19 cellular contexts compared by ENCODE assay signal in the genomic region with DNA sequence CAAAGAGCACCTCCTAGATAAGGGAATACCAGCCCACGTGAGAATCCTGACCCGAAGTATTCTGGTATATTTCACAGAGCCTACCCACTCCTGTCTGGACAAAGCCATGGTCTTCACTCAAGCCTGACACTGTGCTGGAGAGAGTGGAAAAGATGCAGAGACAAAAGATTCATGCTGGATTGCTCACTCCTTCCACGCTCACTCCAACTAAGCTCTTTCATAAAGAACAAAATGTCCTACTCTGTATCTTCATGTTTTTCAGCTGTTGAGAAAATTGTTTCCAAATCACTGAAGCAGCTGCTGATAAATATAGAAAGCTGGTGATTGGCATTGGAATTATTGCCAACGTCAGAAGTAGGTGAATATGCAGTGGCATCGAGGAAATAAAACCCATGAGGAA.
DNase-seq lines count a peak whose midpoint lies in the region; ATAC-seq and TF ChIP-seq lines count a peak whose summit lies in the region.
"Had no signal": no experiment of that assay in that cellular context is flagged by ENCODE, and none has a peak within 500 bp of the region (broad histone marks: within the 10 kb centered on the region; RNA-seq: fewer than 3 reads in every experiment).

No MANE protein-coding gene starts in this region.

- BruUV-seq in Calu3 (replicated peaks; lab: Mats Ljungman, UMichigan): no TSS peak

- peaks cover 0 to 11% (median 0%) of the 10 kb centered on the region in 9 donors for H3K36me3 ChIP-seq in heart left ventricle
- no peaks in the 10 kb centered on the region for H3K36me3 ChIP-seq in muscle layer of duodenum (ENCODE audit: control insufficient read depth in 1 of 2, insufficient read depth in 2 of 2, low read length in 2 of 2)
- H3K36me3 ChIP-seq in suprapubic skin: no peaks in the 10 kb centered on the region
- H3K36me3 ChIP-seq in colonic mucosa: no peaks in the 10 kb centered on the region
- H3K36me3 ChIP-seq: thoracic aorta had no signal

- no peaks in the 10 kb centered on the region for H3K9me3 Mint-ChIP-seq in Calu3 (ENCODE audit: low read depth, unreplicated experiment)
- H3K9me3 Mint-ChIP-seq: activated CD8-positive, alpha-beta T cell treated with anti-CD3 and anti-CD28 coated beads for 36 hours; activated T-cell treated with anti-CD3 and anti-CD28 coated beads, Interleukin-2, amount 50 U/mL, for 24 hours; CD4-positive, alpha-beta T cell; H9 had no signal

- no peaks in the 10 kb centered on the region for H3K36me3 Mint-ChIP-seq in Calu3 (ENCODE audit: insufficient read depth, unreplicated experiment)

- H3K27me3 ChIP-seq in heart left ventricle (no peaks in the 10 kb centered on the region), muscle layer of duodenum (ENCODE audit: low read depth, low read length) (no peaks in the 10 kb centered on the region), suprapubic skin (no peaks in the 10 kb centered on the region), colonic mucosa (no peaks in the 10 kb centered on the region)

- intact Hi-C loops in heart left ventricle (cut with DNase I) (loop anchor here (5.0 to 10.0 kb wide), 12 partner anchors 80 to 230 kb away; no protein-coding TSS in a partner anchor), colonic mucosa (cut with DNase I) (loop anchor here (10.0 kb wide), 1 partner anchor 83 kb away; no protein-coding TSS in a partner anchor), Calu3 (cut with micrococcal nuclease; ENCODE audit: unreplicated experiment) (no loop called here)

- H3K27ac Mint-ChIP-seq in Calu3 (ENCODE audit: unreplicated experiment): no peak overlapping the region
- H3K27ac Mint-ChIP-seq: activated CD8-positive, alpha-beta T cell treated with anti-CD3 and anti-CD28 coated beads for 36 hours; activated T-cell treated with anti-CD3 and anti-CD28 coated beads, Interleukin-2, amount 50 U/mL, for 24 hours; CD4-positive, alpha-beta T cell; H9; T-helper 17 cell had no signal

- TF ChIP-seq POLR2A in heart left ventricle (IDR thresholded peaks at IDR 0.05) (no peak), suprapubic skin (IDR thresholded peaks at IDR 0.05) (no peak)

- TF ChIP-seq CTCF in heart left ventricle (IDR thresholded peaks at IDR 0.05): no peak
- no peak for TF ChIP-seq CTCF in suprapubic skin (IDR thresholded peaks at IDR 0.05)
- TF ChIP-seq CTCF in colonic mucosa (IDR thresholded peaks at IDR 0.05): no peak
- no peak for TF ChIP-seq CTCF in Calu3 (IDR thresholded peaks at IDR 0.05; ENCODE audit: unreplicated experiment)

- CTCF ChIA-PET in Calu3 (lab: Charles Lee): interaction anchor here (0.7 kb wide), 1 partner anchor 135 kb away, joined by 3 read pairs; no protein-coding TSS in a partner anchor

- peak; percentile 82 for DNase-seq in amniotic epithelial cell (ENCODE audit: low read depth)
- DNase-seq in heart left ventricle: no peak
- DNase-seq in suprapubic skin (ENCODE audit: low spot score in 2 of 2): no peak
- no peak for DNase-seq in colonic mucosa
- DNase-seq in Calu3: no peak
- DNase-seq: activated CD8-positive, alpha-beta T cell treated with anti-CD3 and anti-CD28 coated beads for 36 hours; activated naive CD4-positive, alpha-beta T cell treated with Interleukin-2 at 50 U/mL for 16 hours; activated T-cell treated with anti-CD3 and anti-CD28 coated beads, Interleukin-2, amount 50 U/mL, for 24 hours; CD4-positive, alpha-beta T cell; foreskin melanocyte; GF-D8; H9; NCI-H748 treated with DMSO at 0.1 percent for 48 hours; PC-3; T-helper 17 cell had no signal

- ATAC-seq in heart left ventricle (peak; percentile 19 to 67 (median 43)), HG02840 (IDR thresholded peaks at IDR 0.05; ENCODE audit: low FRiP score, unreplicated experiment) (no peak), HG03045 (IDR thresholded peaks at IDR 0.05; ENCODE audit: unreplicated experiment) (no peak)
- ATAC-seq: activated CD8-positive, alpha-beta T cell treated with anti-CD3 and anti-CD28 coated beads for 36 hours; PC-3; T-helper 17 cell had no signal

- WGBS in heart left ventricle, 4 donors: 30 to 35% (median 33%) methylated on average over 5 of the region's 5 CpGs
- 71% methylated on average over 5 of the region's 5 CpGs for WGBS in suprapubic skin

- H3K4me3 ChIP-seq in heart left ventricle (peak overlapping the region in 1 of 12 donors; percentile 27), muscle layer of duodenum (ENCODE audit: low read depth in 1 of 2, low read length in 2 of 2) (peak overlapping the region in 1 of 2 donors; percentile 60), suprapubic skin (no peak overlapping the region), colonic mucosa (no peak overlapping the region)

- H3K27me3 Mint-ChIP-seq in Calu3 (ENCODE audit: unreplicated experiment): no peaks in the 10 kb centered on the region
- H3K27me3 Mint-ChIP-seq: activated CD8-positive, alpha-beta T cell treated with anti-CD3 and anti-CD28 coated beads for 36 hours; activated T-cell treated with anti-CD3 and anti-CD28 coated beads, Interleukin-2, amount 50 U/mL, for 24 hours; CD4-positive, alpha-beta T cell; T-helper 17 cell had no signal

- H3K4me3 Mint-ChIP-seq in Calu3 (ENCODE audit: low read depth, unreplicated experiment): no peak overlapping the region
- H3K4me3 Mint-ChIP-seq: activated CD8-positive, alpha-beta T cell treated with anti-CD3 and anti-CD28 coated beads for 36 hours; activated T-cell treated with anti-CD3 and anti-CD28 coated beads, Interleukin-2, amount 50 U/mL, for 24 hours; CD4-positive, alpha-beta T cell; H9; T-helper 17 cell had no signal

- H3K9ac ChIP-seq in colonic mucosa (ENCODE audit: low read depth in 2 of 2, low read length in 2 of 2): peak overlapping the region in 1 of 2 donors; percentile 41

- peaks cover 18% of the 10 kb centered on the region for H3K4me1 Mint-ChIP-seq in Calu3 (ENCODE audit: low read depth, unreplicated experiment)
- H3K4me1 Mint-ChIP-seq: H9 had no signal

- no peak for TF ChIP-seq EP300 in suprapubic skin (IDR thresholded peaks at IDR 0.05)

- H3K9me3 ChIP-seq in heart left ventricle (peaks cover 0 to 1% (median 0%) of the 10 kb centered on the region in 12 donors), muscle layer of duodenum (ENCODE audit: control insufficient read depth in 1 of 2, low read length in 2 of 2) (no peaks in the 10 kb centered on the region), suprapubic skin (no peaks in the 10 kb centered on the region), colonic mucosa (no peaks in the 10 kb centered on the region)
- H3K9me3 ChIP-seq: thoracic aorta had no signal

- H3K27ac ChIP-seq in heart left ventricle (peak overlapping the region; percentile 59 to 89 (median 74)), muscle layer of duodenum (ENCODE audit: low read length) (peak overlapping the region; percentile 52), suprapubic skin (peak overlapping the region; percentile 67), colonic mucosa (no peak overlapping the region)
- H3K27ac ChIP-seq: thoracic aorta had no signal

- H3K4me1 ChIP-seq in heart left ventricle (peaks cover 0 to 92% (median 60%) of the 10 kb centered on the region in 12 donors), muscle layer of duodenum (ENCODE audit: control insufficient read depth in 1 of 2, insufficient read depth in 2 of 2, low read length in 2 of 2) (peaks cover 7 to 12% of the 10 kb centered on the region in 2 donors), suprapubic skin (peaks cover 33% of the 10 kb centered on the region), colonic mucosa (no peaks in the 10 kb centered on the region)

Comparison
In these comparisons a context has a peak if more than half of its experiments do, and no peak if none do; other contexts are left out.
1. ATAC-seq: peak in heart left ventricle (4 of 4); none in HG02840 (single experiment) and HG03045 (single experiment).